In genomic region chr4:97761760-97762512, GRCh38 we compare ENCODE assay signal across 23 cellular contexts.
DNase-seq lines count a peak whose midpoint lies in the region; ATAC-seq, FAIRE-seq and TF ChIP-seq lines count a peak whose summit lies in the region.
"Had no signal": no experiment of that assay in that cellular context is flagged by ENCODE, and none has a peak within 500 bp of the region (broad histone marks: within the 10 kb centered on the region; RNA-seq: fewer than 3 reads in every experiment).

No MANE protein-coding gene starts in this region.

- TF ChIP-seq POLR2A in right lobe of liver (IDR thresholded peaks at IDR 0.05) (no peak), HepG2 (IDR thresholded peaks at IDR 0.05; ENCODE audit: insufficient read depth in 1 of 2, low read depth in 2 of 2, low read length in 2 of 2) (no peak)

- no peak overlapping the region for H2BK120ac ChIP-seq in mesendoderm (ENCODE audit: low read depth, low read length)

- H2BK5ac ChIP-seq in mesendoderm (ENCODE audit: low read length) = no peak overlapping the region

- TF ChIP-seq RAD21 in HepG2 (CRISPR knock-in tag; IDR thresholded peaks at IDR 0.05) = no peak

- 37% methylated on average over 2 of the region's 2 CpGs for WGBS in right lobe of liver (ENCODE audit: insufficient coverage, low coverage, low lambda C conversion rate, missing lambda C conversion rate)
- WGBS in HepG2 (ENCODE audit: low lambda C conversion rate) = 0% methylated on average over 2 of the region's 2 CpGs
- no CpG with 5 or more reads among the region's 2 CpGs for WGBS in mesendoderm (ENCODE audit: extremely low coverage, insufficient coverage, low lambda C conversion rate)

- H3K9ac ChIP-seq in HepG2 (ENCODE audit: insufficient read depth, low read depth, low read length) (no peak overlapping the region), endocrine pancreas (ENCODE audit: control insufficient read depth, insufficient read depth, low read length) (no peak overlapping the region), mesendoderm (ENCODE audit: low read length) (no peak overlapping the region)

- H3K27ac ChIP-seq in right lobe of liver (no peak overlapping the region), HepG2 (ENCODE audit: extremely low read length, insufficient read depth, low read length) (no peak overlapping the region), mesendoderm (ENCODE audit: low read depth, low read length) (no peak overlapping the region)
- H3K27ac ChIP-seq: Peyer's patch had no signal

- no peak overlapping the region for H2AFZ ChIP-seq in HepG2 (ENCODE audit: low read length)
- H2AFZ ChIP-seq: GM23338 had no signal

- H3K4ac ChIP-seq in mesendoderm (ENCODE audit: low read depth, low read length) = no peak overlapping the region

- H3K4me3 ChIP-seq in right lobe of liver (no peak overlapping the region), HepG2 (replicated peaks in 1 of 3; ENCODE audit: insufficient read depth in 1 of 3, low read depth in 2 of 3, low read length in 3 of 3) (no peak overlapping the region), endocrine pancreas (ENCODE audit: control insufficient read depth, insufficient read depth, low read length) (peak overlapping the region; percentile 19), mesendoderm (ENCODE audit: low read length) (no peak overlapping the region)
- H3K4me3 ChIP-seq: GM23338, HAP-1, Peyer's patch had no signal

- H3K36me3 ChIP-seq in right lobe of liver = no peaks in the 10 kb centered on the region
- no peaks in the 10 kb centered on the region for H3K36me3 ChIP-seq in HepG2 (replicated peaks in 1 of 2; ENCODE audit: control insufficient read depth in 1 of 2, insufficient read depth in 2 of 2, low read length in 2 of 2)
- no peaks in the 10 kb centered on the region for H3K36me3 ChIP-seq in endocrine pancreas (ENCODE audit: control insufficient read depth, insufficient read depth, low read length)
- H3K36me3 ChIP-seq in mesendoderm (ENCODE audit: control insufficient read depth, insufficient read depth, low read length) = no peaks in the 10 kb centered on the region
- H3K36me3 ChIP-seq: HAP-1, Peyer's patch had no signal

- POLR2A ChIA-PET in HepG2 (lab: Yijun Ruan, JAX) = no interaction called here

- H3K79me2 ChIP-seq in HepG2 (ENCODE audit: insufficient read depth, low read length) (no peaks in the 10 kb centered on the region), mesendoderm (ENCODE audit: control insufficient read depth, insufficient read depth, low read length) (no peaks in the 10 kb centered on the region)

- H3K4me2 ChIP-seq in HepG2 (ENCODE audit: low read depth, low read length) (no peak overlapping the region), mesendoderm (ENCODE audit: low read length) (no peak overlapping the region)
- H3K4me2 ChIP-seq: GM23338 had no signal

- H3K56ac ChIP-seq in mesendoderm (ENCODE audit: low read length) = no peak overlapping the region

- in situ Hi-C loops in HepG2 (cut with HindIII; ENCODE audit: extremely low pct_ligation_motif_present, low pct_unique_long_range_greater_than_20kb) = no loop called here

- BruUV-seq in HepG2 (replicated peaks; lab: Mats Ljungman, UMichigan) = no TSS peak

- no peak for TF ChIP-seq CTCF in right lobe of liver (IDR thresholded peaks at IDR 0.05)
- TF ChIP-seq CTCF in HepG2 (CRISPR knock-in tag; IDR thresholded peaks at IDR 0.05) = no peak

- H3K79me1 ChIP-seq in mesendoderm (ENCODE audit: low read length) = no peaks in the 10 kb centered on the region

- H4K8ac ChIP-seq in mesendoderm (ENCODE audit: low read depth, low read length) = no peak overlapping the region

- H4K20me1 ChIP-seq in HepG2 (ENCODE audit: insufficient read depth, low read length) = no peaks in the 10 kb centered on the region

- intact Hi-C loops in right lobe of liver (cut with DNase I) (no loop called here), HepG2 (cut with micrococcal nuclease; ENCODE audit: unreplicated experiment) (no loop called here)

- H4K5ac ChIP-seq in mesendoderm (ENCODE audit: low read length) = no peak overlapping the region

- H3K9me3 ChIP-seq in right lobe of liver (no peaks in the 10 kb centered on the region), HepG2 (ENCODE audit: low read length) (no peaks in the 10 kb centered on the region), endocrine pancreas (ENCODE audit: control insufficient read depth, low read length) (no peaks in the 10 kb centered on the region)
- H3K9me3 ChIP-seq: HAP-1, Peyer's patch had no signal

- H3K4me1 ChIP-seq in right lobe of liver = no peaks in the 10 kb centered on the region
- no peaks in the 10 kb centered on the region for H3K4me1 ChIP-seq in HepG2 (ENCODE audit: insufficient read depth, low read length)
- peaks cover 17% of the 10 kb centered on the region for H3K4me1 ChIP-seq in endocrine pancreas (ENCODE audit: control insufficient read depth, insufficient read depth, low read length)
- H3K4me1 ChIP-seq in mesendoderm (ENCODE audit: control insufficient read depth, low read depth, low read length) = no peaks in the 10 kb centered on the region
- H3K4me1 ChIP-seq: Peyer's patch had no signal

- ATAC-seq in right lobe of liver (peak in 3 of 4 donors; percentile 22 to 73 (median 27)), HepG2 (no peak), HG02870 (IDR thresholded peaks at IDR 0.05; ENCODE audit: unreplicated experiment) (no peak), HG03280 (IDR thresholded peaks at IDR 0.05; ENCODE audit: unreplicated experiment) (no peak), GM18861 (IDR thresholded peaks at IDR 0.05; ENCODE audit: unreplicated experiment) (no peak)
- ATAC-seq: CD8-positive, alpha-beta T cell; GM23338 had no signal

- DNase-seq in right lobe of liver (no peak), HepG2 (ENCODE audit: low spot score) (no peak), mesendoderm (peak; percentile 54), NCI-H1930 (lab: John Stamatoyannopoulos, UW) (no peak)
- DNase-seq: 8988T; C1 segment of cervical spinal cord; CD8-positive, alpha-beta T cell; DND-41; Karpas-422; MV-4-11; NCI-H1105 treated with DMSO at 0.1 percent for 48 hours; NCI-H2081; NCI-H2171 treated with DMSO at 0.1 percent for 48 hours; NCI-H524 treated with DMSO at 0.1 percent for 48 hours; NCI-H82; Peyer's patch had no signal

- H3K18ac ChIP-seq in mesendoderm (ENCODE audit: low read length) = no peak overlapping the region

- no peaks in the 10 kb centered on the region for H3K27me3 ChIP-seq in right lobe of liver
- no peaks in the 10 kb centered on the region for H3K27me3 ChIP-seq in HepG2 (ENCODE audit: control insufficient read depth in 1 of 2, insufficient read depth in 2 of 2, low read length in 2 of 2)
- H3K27me3 ChIP-seq in endocrine pancreas (ENCODE audit: control insufficient read depth, insufficient read depth, low read length) = no peaks in the 10 kb centered on the region
- H3K27me3 ChIP-seq in mesendoderm (ENCODE audit: insufficient read depth, low read length, poor library complexity) = no peaks in the 10 kb centered on the region
- H3K27me3 ChIP-seq: Peyer's patch had no signal

- FAIRE-seq in HepG2 (lab: Jason Lieb, UNC) = no peak
- FAIRE-seq: GM12892 had no signal

- TF ChIP-seq EP300 in HepG2 (IDR thresholded peaks at IDR 0.05; ENCODE audit: low read depth in 2 of 2, low read length in 2 of 2) = no peak
- no peak for TF ChIP-seq EP300 in HepG2 (CRISPR knock-in tag; IDR thresholded peaks at IDR 0.05; ENCODE audit: borderline replicate concordance)

- H3K23ac ChIP-seq in mesendoderm (ENCODE audit: low read length) = no peak overlapping the region

- CTCF ChIA-PET in HepG2 (lab: Yijun Ruan, JAX; ENCODE audit: low intra/inter-chr PET ratio, low total read pairs) = no interaction called here

- H2AK5ac ChIP-seq in mesendoderm (ENCODE audit: low read length) = no peak overlapping the region

- H2BK15ac ChIP-seq in mesendoderm (replicated peaks; ENCODE audit: low read depth) = no peak overlapping the region

TF ChIP-seq in HepG2, 621 proteins besides CTCF, POLR2A, EP300 and RAD21 (continues in another document):
- TF ChIP-seq CSRNP2 (CRISPR knock-in tag; conservative IDR thresholded peaks at IDR 0.05; ENCODE audit: low read depth) (no peak), NR2F2 (IDR thresholded peaks at IDR 0.05; ENCODE audit: borderline replicate concordance, low read depth) (no peak), NFATC3 (CRISPR knock-in tag; IDR thresholded peaks at IDR 0.05) (no peak), ZNF552 (CRISPR knock-in tag; IDR thresholded peaks at IDR 0.05; ENCODE audit: borderline replicate concordance) (no peak), NR3C1 (CRISPR knock-in tag; IDR thresholded peaks at IDR 0.05) (no peak), GATAD1 (CRISPR knock-in tag; IDR thresholded peaks at IDR 0.05) (no peak), ZNF251 (CRISPR knock-in tag; IDR thresholded peaks at IDR 0.05) (no peak), BATF2 (CRISPR knock-in tag; IDR thresholded peaks at IDR 0.05) (no peak), KDM4B (CRISPR knock-in tag; IDR thresholded peaks at IDR 0.05) (no peak), STAG1 (CRISPR knock-in tag; IDR thresholded peaks at IDR 0.05) (no peak), TEAD2 (CRISPR knock-in tag; IDR thresholded peaks at IDR 0.05) (no peak)
- TF ChIP-seq, protein P1, sequence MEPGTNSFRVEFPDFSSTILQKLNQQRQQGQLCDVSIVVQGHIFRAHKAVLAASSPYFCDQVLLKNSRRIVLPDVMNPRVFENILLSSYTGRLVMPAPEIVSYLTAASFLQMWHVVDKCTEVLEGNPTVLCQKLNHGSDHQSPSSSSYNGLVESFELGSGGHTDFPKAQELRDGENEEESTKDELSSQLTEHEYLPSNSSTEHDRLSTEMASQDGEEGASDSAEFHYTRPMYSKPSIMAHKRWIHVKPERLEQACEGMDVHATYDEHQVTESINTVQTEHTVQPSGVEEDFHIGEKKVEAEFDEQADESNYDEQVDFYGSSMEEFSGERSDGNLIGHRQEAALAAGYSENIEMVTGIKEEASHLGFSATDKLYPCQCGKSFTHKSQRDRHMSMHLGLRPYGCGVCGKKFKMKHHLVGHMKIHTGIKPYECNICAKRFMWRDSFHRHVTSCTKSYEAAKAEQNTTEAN (CRISPR knock-in tag; conservative IDR thresholded peaks at IDR 0.05) = no peak

Comparison
In these comparisons a context has a peak if more than half of its experiments do, and no peak if none do; other contexts are left out.
1. ATAC-seq: peak in right lobe of liver (3 of 4); none in HepG2 (single experiment), HG02870 (single experiment), HG03280 (single experiment) and GM18861 (single experiment).